8 cellular contexts compared by ENCODE assay signal in the genomic region with DNA sequence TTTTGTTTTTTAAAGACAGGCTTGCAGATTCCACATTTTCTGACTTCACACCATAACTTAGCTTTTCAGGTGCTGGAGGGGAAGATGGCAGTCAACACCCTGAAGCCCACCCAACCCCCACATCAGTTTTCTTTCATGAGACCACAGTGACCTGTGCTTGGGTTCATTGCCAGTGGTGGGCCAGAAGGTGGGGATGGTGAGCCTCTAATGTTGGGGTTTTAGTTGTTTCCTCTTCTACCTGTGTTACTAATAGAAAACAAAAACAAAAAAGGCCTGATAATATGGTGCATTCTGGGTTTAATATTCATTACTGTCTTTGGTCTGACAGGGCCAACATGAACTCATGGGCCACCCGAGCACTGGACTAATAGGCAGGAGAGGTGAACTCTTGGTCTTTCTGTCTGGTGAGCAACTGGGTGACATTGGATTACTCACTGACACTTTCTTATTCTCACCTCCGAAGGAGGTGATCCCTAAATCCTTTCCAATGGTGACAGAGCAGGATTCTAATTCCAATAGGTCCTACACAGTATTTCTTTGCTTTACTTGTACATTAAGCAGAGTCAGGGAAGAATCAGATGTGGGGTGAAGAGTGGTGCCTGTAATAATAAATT.
DNase-seq lines count a peak whose midpoint lies in the region; ATAC-seq and TF ChIP-seq lines count a peak whose summit lies in the region.

No MANE protein-coding gene starts in this region.

- no peaks in the 10 kb centered on the region for H3K27me3 Mint-ChIP-seq in CD14-positive monocyte (ENCODE audit: low read depth in 3 of 3)
- no peaks in the 10 kb centered on the region for H3K27me3 Mint-ChIP-seq in activated CD8-positive, alpha-beta T cell treated with anti-CD3 and anti-CD28 coated beads for 36 hours

- no peak overlapping the region for H3K4me3 ChIP-seq in right cardiac atrium (ENCODE audit: low read length)

- no peaks in the 10 kb centered on the region for H3K9me3 ChIP-seq in right cardiac atrium (ENCODE audit: control insufficient read depth, low read length)

- no peaks in the 10 kb centered on the region for H3K27me3 ChIP-seq in right cardiac atrium (ENCODE audit: control insufficient read depth, insufficient read depth)

- 58% methylated on average over 2 of the region's 2 CpGs for WGBS in right cardiac atrium

- POLR2A ChIA-PET in activated CD8-positive, alpha-beta T cell treated with anti-CD3 and anti-CD28 coated beads for 36 hours (lab: Charles Lee), result interaction anchor here (0.7 kb wide), 1 partner anchor 552 kb away, joined by 3 read pairs; no protein-coding TSS in a partner anchor

- intact Hi-C loops in CD14-positive monocyte (cut with micrococcal nuclease), result loop anchor here in 1 of 2 donors (10.0 kb wide), 1 partner anchor 243 kb away; a partner anchor contains a TSS
- intact Hi-C loops in activated CD8-positive, alpha-beta T cell treated with anti-CD3 and anti-CD28 coated beads for 36 hours (cut with micrococcal nuclease), result loop anchor here (10.0 kb wide), 1 partner anchor 243 kb away; a partner anchor contains a TSS
- intact Hi-C loops in head of caudate nucleus (cut with DNase I), result no loop called here
- intact Hi-C loops in left cardiac atrium (cut with DNase I), result no loop called here
- intact Hi-C loops in right cardiac atrium (cut with DNase I), result no loop called here

- H3K27ac ChIP-seq in right cardiac atrium (ENCODE audit: low read length), result no peak overlapping the region

- ATAC-seq in GM21825 (IDR thresholded peaks at IDR 0.05; ENCODE audit: unreplicated experiment) (peak; percentile 68), left lobe of liver (peak; percentile 12), left cardiac atrium (no peak), right cardiac atrium (no peak)
- ATAC-seq in activated CD8-positive, alpha-beta T cell treated with anti-CD3 and anti-CD28 coated beads for 36 hours, result peak; percentile 69

- no peak overlapping the region for H3K4me3 Mint-ChIP-seq in CD14-positive monocyte
- H3K4me3 Mint-ChIP-seq in activated CD8-positive, alpha-beta T cell treated with anti-CD3 and anti-CD28 coated beads for 36 hours, result no peak overlapping the region

- TF ChIP-seq CTCF in CD14-positive monocyte (IDR thresholded peaks at IDR 0.05), result no peak
- peak; percentile 22 for TF ChIP-seq CTCF in activated CD8-positive, alpha-beta T cell treated with anti-CD3 and anti-CD28 coated beads for 36 hours (IDR thresholded peaks at IDR 0.05)

- H3K36me3 Mint-ChIP-seq in CD14-positive monocyte, result peaks cover 70 to 71% of the 10 kb centered on the region in 2 donors
- peaks cover 36% of the 10 kb centered on the region for H3K36me3 Mint-ChIP-seq in activated CD8-positive, alpha-beta T cell treated with anti-CD3 and anti-CD28 coated beads for 36 hours (ENCODE audit: low read depth)

- peak overlapping the region in 6 of 7 donors; percentile 26 to 83 (median 73) for H3K27ac Mint-ChIP-seq in CD14-positive monocyte
- no peak overlapping the region for H3K27ac Mint-ChIP-seq in activated CD8-positive, alpha-beta T cell treated with anti-CD3 and anti-CD28 coated beads for 36 hours

- no peak for DNase-seq in CD14-positive monocyte (ENCODE audit: low spot score)
- DNase-seq in activated CD8-positive, alpha-beta T cell treated with anti-CD3 and anti-CD28 coated beads for 36 hours, result peak; percentile 42
- no peak for DNase-seq in left lobe of liver (ENCODE audit: low spot score)
- no peak for DNase-seq in head of caudate nucleus
- no peak for DNase-seq in left cardiac atrium
- DNase-seq in occipital lobe (lab: John Stamatoyannopoulos, UW), result no peak
- DNase-seq in right cardiac atrium, result no peak

- CTCF ChIA-PET in activated CD8-positive, alpha-beta T cell treated with anti-CD3 and anti-CD28 coated beads for 36 hours (lab: Charles Lee), result interaction anchor here (1.2 to 1.4 kb wide), 2 partner anchors 16 to 114 kb away, joined by 4 read pairs; no protein-coding TSS in a partner anchor

- no peaks in the 10 kb centered on the region for H3K9me3 Mint-ChIP-seq in CD14-positive monocyte
- no peaks in the 10 kb centered on the region for H3K9me3 Mint-ChIP-seq in activated CD8-positive, alpha-beta T cell treated with anti-CD3 and anti-CD28 coated beads for 36 hours

- H3K4me1 Mint-ChIP-seq in CD14-positive monocyte, result peaks cover 30% of the 10 kb centered on the region
- H3K4me1 Mint-ChIP-seq in activated CD8-positive, alpha-beta T cell treated with anti-CD3 and anti-CD28 coated beads for 36 hours (ENCODE audit: low read depth), result peaks cover 29% of the 10 kb centered on the region

- no peaks in the 10 kb centered on the region for H3K4me1 ChIP-seq in right cardiac atrium (ENCODE audit: control insufficient read depth, insufficient read depth, low read length)

Comparison
In these comparisons a context has a peak if more than half of its experiments do, and no peak if none do; other contexts are left out.
1. ATAC-seq: peak in GM21825 (single experiment), activated CD8-positive, alpha-beta T cell treated with anti-CD3 and anti-CD28 coated beads for 36 hours (single experiment) and left lobe of liver (single experiment); none in left cardiac atrium (0 of 2) and right cardiac atrium (0 of 2).